ENCODE assay signal across 1 cellular context in genomic region chr2:201451330-201452057, GRCh38.
TF ChIP-seq lines count a peak whose summit lies in the region.

TSS of gene STRADB (plus strand) at chr2:201451740. CDS start at chr2:201454841, 3,101 bp downstream.
TSS of gene TRAK2 (minus strand) at chr2:201451458. CDS start at chr2:201420507, 30,951 bp downstream.

TF ChIP-seq in GM12878, 131 proteins besides CTCF, POLR2A, EP300 and RAD21 (continued from another document and continues in another):
- TF ChIP-seq ZNF687 (IDR thresholded peaks at IDR 0.05), result peak; percentile 47
- no peak for TF ChIP-seq ZNF274 (IDR thresholded peaks at IDR 0.05; ENCODE audit: insufficient read depth, insufficient read length)
- TF ChIP-seq IRF4 (IDR thresholded peaks at IDR 0.05; ENCODE audit: low read depth, low read length), result no peak
- TF ChIP-seq ZBTB33 (IDR thresholded peaks at IDR 0.05), result no peak
- no peak for TF ChIP-seq RAD51 (IDR thresholded peaks at IDR 0.05)
- peak; percentile 61 for TF ChIP-seq RB1 (IDR thresholded peaks at IDR 0.05; ENCODE audit: borderline replicate concordance)
- TF ChIP-seq SKIL (IDR thresholded peaks at IDR 0.05; ENCODE audit: low read depth, poor library complexity, severe bottlenecking), result no peak
- TF ChIP-seq SMARCA5 (IDR thresholded peaks at IDR 0.05), result peak; percentile 71; the same call in 1 of the 2 replicates
- TF ChIP-seq CBX5 (IDR thresholded peaks at IDR 0.05; ENCODE audit: low read depth), result peak; percentile 22; the same call in 1 of the 2 replicates
- 0 out of 2 replicates have a peak, but pooled peaks have one; percentile 11 for TF ChIP-seq JUND (IDR thresholded peaks at IDR 0.05; ENCODE audit: low read depth, low read length)
- TF ChIP-seq YY1 (IDR thresholded peaks at IDR 0.05; ENCODE audit: low read depth, low read length), result peak; percentile 98
- TF ChIP-seq ELK1 (IDR thresholded peaks at IDR 0.05; ENCODE audit: low read depth, low read length), result no peak
- TF ChIP-seq ZNF207 (IDR thresholded peaks at IDR 0.05; ENCODE audit: borderline replicate concordance), result peak; percentile 63; the same call in 1 of the 2 replicates
- TF ChIP-seq KAT2A (conservative IDR thresholded peaks at IDR 0.05; ENCODE audit: control insufficient read depth, low read depth, low read length), result no peak
- peak; percentile 64 for TF ChIP-seq NKRF (conservative IDR thresholded peaks at IDR 0.05)
- peak; percentile 44; the same call in 1 of the 3 replicates for TF ChIP-seq POU2F2 (IDR thresholded peaks at IDR 0.05; ENCODE audit: borderline replicate concordance, low read depth, low read length)
- TF ChIP-seq BHLHE40 (IDR thresholded peaks at IDR 0.05; ENCODE audit: borderline replicate concordance in 1 of 2, low read depth in 2 of 2, low read length in 1 of 2), result peak; percentile 53 to 55; a peak in 2 of 4 replicates
- TF ChIP-seq NR2C2 (IDR thresholded peaks at IDR 0.05; ENCODE audit: borderline replicate concordance, control insufficient read depth, insufficient read length, low read depth), result no peak
- TF ChIP-seq PBX3 (IDR thresholded peaks at IDR 0.05; ENCODE audit: insufficient replicate concordance, low read depth, low read length), result no peak
- TF ChIP-seq GATAD2B (conservative IDR thresholded peaks at IDR 0.05; ENCODE audit: low read depth), result peak; percentile 81; the same call in 1 of the 2 replicates
- TF ChIP-seq CBFB (IDR thresholded peaks at IDR 0.05; ENCODE audit: low read depth), result peak; percentile 65; the same call in 1 of the 2 replicates
- TF ChIP-seq MXI1 (IDR thresholded peaks at IDR 0.05; ENCODE audit: low read depth, low read length), result peak; percentile 94
- no peak for TF ChIP-seq HDAC6 (IDR thresholded peaks at IDR 0.05; ENCODE audit: unreplicated experiment)
- no peak for TF ChIP-seq ZNF24 (IDR thresholded peaks at IDR 0.05)
- TF ChIP-seq PKNOX1 (IDR thresholded peaks at IDR 0.05), result peak; percentile 34; the same call in 1 of the 2 replicates
- no peak for TF ChIP-seq USF1 (IDR thresholded peaks at IDR 0.05; ENCODE audit: borderline replicate concordance, extremely low read length, insufficient read depth, low read depth, low read length)
- no peak for TF ChIP-seq RELA (IDR thresholded peaks at IDR 0.05; ENCODE audit: borderline replicate concordance, partially characterized antibody)
- TF ChIP-seq ZBTB40 (IDR thresholded peaks at IDR 0.05; ENCODE audit: borderline replicate concordance), result peak; percentile 79
- TF ChIP-seq RCOR1 (conservative IDR thresholded peaks at IDR 0.05; ENCODE audit: low read depth, low read length), result peak; percentile 86; the same call in 1 of the 2 replicates
- no peak for TF ChIP-seq CBX3 (IDR thresholded peaks at IDR 0.05; ENCODE audit: borderline replicate concordance, low read depth)
- TF ChIP-seq E2F8 (IDR thresholded peaks at IDR 0.05; ENCODE audit: low read depth, partially characterized antibody), result no peak
- peak; percentile 77 for TF ChIP-seq PAX5 (IDR thresholded peaks at IDR 0.05; ENCODE audit: borderline replicate concordance, low read depth, low read length)
- peak; percentile 73 for TF ChIP-seq HDGF (IDR thresholded peaks at IDR 0.05)
